Comparison of ENCODE assay signal across 22 cellular contexts in the genomic region with DNA sequence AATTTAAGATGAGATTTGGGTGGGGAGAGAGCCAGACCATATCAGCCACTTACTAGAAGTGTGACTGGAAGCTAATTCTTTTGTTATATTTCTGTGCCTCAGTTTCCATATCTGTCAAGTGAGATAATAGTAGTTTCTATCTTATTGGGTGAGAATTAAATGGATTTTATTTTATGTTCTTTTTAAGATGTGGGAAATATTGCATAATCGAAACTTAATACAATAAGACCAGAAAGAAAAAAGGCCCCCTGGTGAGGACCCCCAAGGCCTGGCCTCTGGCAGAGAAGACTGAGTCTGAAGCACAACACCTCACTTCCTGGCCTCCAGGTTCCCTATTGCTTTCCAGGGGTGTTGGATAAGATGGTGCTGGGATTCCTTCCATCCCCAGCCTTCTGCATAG.
"Had no signal": no experiment of that assay in that cellular context is flagged by ENCODE, and none has a peak within 500 bp of the region (broad histone marks: within the 10 kb centered on the region; RNA-seq: fewer than 3 reads in every experiment).

No MANE protein-coding gene starts in this region.

- H3K4me3 Mint-ChIP-seq: dendritic cell treated with granulocyte-macrophage colony-stimulating factor and Interleukin-4, amounts not matched to agents 40 ng/mL and 50 ng/mL, for 4 days; effector memory CD8-positive, alpha-beta T cell; naive thymus-derived CD4-positive, alpha-beta T cell; neural crest cell; type B pancreatic cell had no signal

- DNase-seq: effector memory CD8-positive, alpha-beta T cell; gastrocnemius medialis; kidney; left cardiac atrium; left ventricle myocardium inferior; lower lobe of right lung; mesenchymal stem cell; naive thymus-derived CD4-positive, alpha-beta T cell; nucleus accumbens; pancreas; right cardiac atrium; small intestine; stimulated activated CD4-positive, alpha-beta T cell treated with anti-CD3 and anti-CD28 coated beads, Interleukin-12 subunit alpha, Interleukin-12 subunit beta, amount 100 ng/mL, for 4 hours; stimulated activated naive CD8-positive, alpha-beta T cell treated with anti-CD3 and anti-CD28 coated beads, Interleukin-15, Interleukin-2, amounts not matched to agents 100 U/mL and 50 U/mL, for 24 hours; thyroid gland had no signal

- H3K9me3 ChIP-seq: esophagus muscularis mucosa, gastrocnemius medialis, left ventricle myocardium inferior, lower lobe of right lung, pancreas, suprapubic skin, thyroid gland had no signal

- H3K36me3 ChIP-seq: esophagus muscularis mucosa, gastrocnemius medialis, left ventricle myocardium inferior, pancreas, suprapubic skin, thyroid gland had no signal

- H3K4me3 ChIP-seq: esophagus muscularis mucosa, gastrocnemius medialis, left ventricle myocardium inferior, lower lobe of right lung, pancreas, suprapubic skin, thyroid gland had no signal

- H3K27ac Mint-ChIP-seq: dendritic cell treated with granulocyte-macrophage colony-stimulating factor and Interleukin-4, amounts not matched to agents 40 ng/mL and 50 ng/mL, for 4 days; naive thymus-derived CD4-positive, alpha-beta T cell; progenitor cell of endocrine pancreas; type B pancreatic cell had no signal

- H3K36me3 Mint-ChIP-seq: naive thymus-derived CD4-positive, alpha-beta T cell had no signal

- H3K27me3 Mint-ChIP-seq: dendritic cell treated with granulocyte-macrophage colony-stimulating factor and Interleukin-4, amounts not matched to agents 40 ng/mL and 50 ng/mL, for 4 days; effector memory CD8-positive, alpha-beta T cell; type B pancreatic cell had no signal

- H3K27ac ChIP-seq: epithelial cell of prostate, esophagus muscularis mucosa, gastrocnemius medialis, left ventricle myocardium inferior, lower lobe of right lung, pancreas, suprapubic skin, thyroid gland had no signal

- H3K9me3 Mint-ChIP-seq: dendritic cell treated with granulocyte-macrophage colony-stimulating factor and Interleukin-4, amounts not matched to agents 40 ng/mL and 50 ng/mL, for 4 days; effector memory CD8-positive, alpha-beta T cell; naive thymus-derived CD4-positive, alpha-beta T cell; neural crest cell; type B pancreatic cell had no signal

- H3K4me1 ChIP-seq: esophagus muscularis mucosa, gastrocnemius medialis, left ventricle myocardium inferior, pancreas, thyroid gland had no signal

- ATAC-seq: effector memory CD8-positive, alpha-beta T cell; gastrocnemius medialis; left cardiac atrium; lower lobe of right lung; naive thymus-derived CD4-positive, alpha-beta T cell; pancreas; right cardiac atrium; stimulated activated naive CD8-positive, alpha-beta T cell treated with anti-CD3 and anti-CD28 coated beads, Interleukin-15, Interleukin-2, amounts not matched to agents 100 U/mL and 50 U/mL, for 24 hours had no signal

- H3K4me1 Mint-ChIP-seq: neural crest cell had no signal
